28 cellular contexts compared by ENCODE assay signal in genomic region chr3:45322616-45323015, GRCh38.
"Had no signal": no experiment of that assay in that cellular context is flagged by ENCODE, and none has a peak within 500 bp of the region (broad histone marks: within the 10 kb centered on the region; RNA-seq: fewer than 3 reads in every experiment).

No MANE protein-coding gene starts in this region.

- H3K4me2 ChIP-seq: hepatocyte had no signal

- DNase-seq: kidney glomerular epithelial cell; left colon; left lung; lower lobe of right lung; mesenchymal stem cell; mucosa of descending colon; pancreas; posterior cingulate gyrus; retina; right cardiac atrium; stimulated activated CD4-positive, alpha-beta T cell treated with anti-CD3 and anti-CD28 coated beads, Interleukin-12 subunit alpha, Interleukin-12 subunit beta, amount 100 ng/mL, for 4 hours; stimulated activated CD4-positive, alpha-beta T cell treated with anti-CD3 and anti-CD28 coated beads, Interleukin-15, amount 100 ng/mL, for 24 hours; stimulated activated CD4-positive, alpha-beta T cell treated with anti-CD3 and anti-CD28 coated beads, Interleukin-2, amount 100 ng/mL, for 24 hours; stimulated activated CD4-positive, alpha-beta T cell treated with anti-CD3 and anti-CD28 coated beads, Interleukin-4, amount 100 ng/mL, for 1 hour; stimulated activated naive B cell treated with anti-CD40 and anti-IgM and Interleukin-4, amounts not matched to agents 10 μg/mL and 1 μg/mL and 100 μg/mL, for 72 hours; stimulated activated naive CD8-positive, alpha-beta T cell treated with anti-CD3 and anti-CD28 coated beads, Interleukin-15, Interleukin-2, amounts not matched to agents 100 U/mL and 50 U/mL, for 24 hours; stomach; testis; thyroid gland; transverse colon; upper lobe of left lung had no signal

- H2AFZ ChIP-seq: hepatocyte had no signal

- H3K4me1 ChIP-seq: left lung, lower lobe of right lung, pancreas, prostate gland, stomach, testis, thyroid gland, transverse colon, upper lobe of left lung had no signal

- H3K27me3 ChIP-seq: pancreas, testis, thyroid gland, transverse colon, upper lobe of left lung had no signal

- ATAC-seq: left colon; left lung; mucosa of descending colon; natural killer cell treated with Interleukin-12 subunit alpha and Interleukin-12 subunit beta and Interleukin-15 and Interleukin-18, amount 100 ng/mL, for 72 hours; pancreas; right cardiac atrium; sciatic nerve; stimulated activated naive B cell treated with anti-CD40 and anti-IgM and Interleukin-4, amounts not matched to agents 10 μg/mL and 1 μg/mL and 100 μg/mL, for 72 hours had no signal

- H3K36me3 ChIP-seq: left lung, lower lobe of right lung, pancreas, prostate gland, stomach, thyroid gland, transverse colon, upper lobe of left lung had no signal

- H3K4me1 Mint-ChIP-seq: mesothelial cell of epicardium; stimulated activated naive B cell treated with anti-CD40 and anti-IgM and Interleukin-4, amounts not matched to agents 10 μg/mL and 1 μg/mL and 100 μg/mL, for 72 hours had no signal

- H3K27ac Mint-ChIP-seq: mesothelial cell of epicardium; naive thymus-derived CD4-positive, alpha-beta T cell; natural killer cell treated with Interleukin-12 subunit alpha and Interleukin-12 subunit beta and Interleukin-15 and Interleukin-18, amount 100 ng/mL, for 72 hours; stimulated activated naive B cell treated with anti-CD40 and anti-IgM and Interleukin-4, amounts not matched to agents 10 μg/mL and 1 μg/mL and 100 μg/mL, for 72 hours had no signal

- H3K4me3 Mint-ChIP-seq: mesothelial cell of epicardium; naive thymus-derived CD4-positive, alpha-beta T cell; natural killer cell treated with Interleukin-12 subunit alpha and Interleukin-12 subunit beta and Interleukin-15 and Interleukin-18, amount 100 ng/mL, for 72 hours; stimulated activated naive B cell treated with anti-CD40 and anti-IgM and Interleukin-4, amounts not matched to agents 10 μg/mL and 1 μg/mL and 100 μg/mL, for 72 hours had no signal

- H3K9me3 Mint-ChIP-seq: mesothelial cell of epicardium; naive thymus-derived CD4-positive, alpha-beta T cell; natural killer cell treated with Interleukin-12 subunit alpha and Interleukin-12 subunit beta and Interleukin-15 and Interleukin-18, amount 100 ng/mL, for 72 hours; stimulated activated naive B cell treated with anti-CD40 and anti-IgM and Interleukin-4, amounts not matched to agents 10 μg/mL and 1 μg/mL and 100 μg/mL, for 72 hours had no signal

- H3K9me3 ChIP-seq: left lung, lower lobe of right lung, mucosa of descending colon, pancreas, prostate gland, stomach, testis, thyroid gland, transverse colon, upper lobe of left lung had no signal

- H3K27ac ChIP-seq: hepatocyte, left lung, lower lobe of right lung, pancreas, prostate gland, skin epidermis, stomach, testis, thyroid gland, transverse colon, upper lobe of left lung had no signal

- H3K36me3 Mint-ChIP-seq: mesothelial cell of epicardium; naive thymus-derived CD4-positive, alpha-beta T cell; natural killer cell treated with Interleukin-12 subunit alpha and Interleukin-12 subunit beta and Interleukin-15 and Interleukin-18, amount 100 ng/mL, for 72 hours; stimulated activated naive B cell treated with anti-CD40 and anti-IgM and Interleukin-4, amounts not matched to agents 10 μg/mL and 1 μg/mL and 100 μg/mL, for 72 hours had no signal

- H3K4me3 ChIP-seq: hepatocyte, left lung, lower lobe of right lung, mucosa of descending colon, pancreas, prostate gland, skin epidermis, stomach, testis, thyroid gland, transverse colon, upper lobe of left lung had no signal
